ENCODE assay signal across 9 cellular contexts in genomic region chr12:11765421-11765816, GRCh38.
DNase-seq lines count a peak whose midpoint lies in the region; ATAC-seq, FAIRE-seq and TF ChIP-seq lines count a peak whose summit lies in the region.
"Had no signal": no experiment of that assay in that cellular context is flagged by ENCODE, and none has a peak within 500 bp of the region (broad histone marks: within the 10 kb centered on the region; RNA-seq: fewer than 3 reads in every experiment).

No MANE protein-coding gene starts in this region.

- H3K27ac Mint-ChIP-seq in activated naive CD8-positive, alpha-beta T cell: peak overlapping the region; percentile 89

- peak overlapping the region; percentile 81 for H3K4me3 Mint-ChIP-seq in activated naive CD8-positive, alpha-beta T cell

- no peak for TF ChIP-seq CTCF in AG10803 (conservative IDR thresholded peaks at IDR 0.05; ENCODE audit: low read length)

- no peak overlapping the region for H3K4me3 ChIP-seq in AG10803 (ENCODE audit: low read length)

- H3K27me3 Mint-ChIP-seq in activated naive CD8-positive, alpha-beta T cell: no peaks in the 10 kb centered on the region

- ATAC-seq in GM21786 (IDR thresholded peaks at IDR 0.05; ENCODE audit: unreplicated experiment) (peak; percentile 22), HG02885 (IDR thresholded peaks at IDR 0.05; ENCODE audit: poor library complexity, unreplicated experiment) (no peak)

- H3K4me1 Mint-ChIP-seq in activated naive CD8-positive, alpha-beta T cell (ENCODE audit: low read depth): peaks cover 74% of the 10 kb centered on the region

- no peak for FAIRE-seq in frontal cortex (lab: Jason Lieb, UNC)

- DNase-seq in AG10803 (ENCODE audit: low read depth) (peak; percentile 34), myocyte (ENCODE audit: low read depth) (peak; percentile 41), GM19240 (ENCODE audit: insufficient read length, low spot score) (no peak), frontal cortex (ENCODE audit: low spot score in 2 of 2) (no peak), NCI-H510A treated with DMSO at 0.1 percent for 48 hours (lab: John Stamatoyannopoulos, UW) (no peak)
- DNase-seq: posterior cingulate gyrus had no signal

- H3K36me3 Mint-ChIP-seq in activated naive CD8-positive, alpha-beta T cell: peaks cover 10% of the 10 kb centered on the region

- H3K9me3 Mint-ChIP-seq in activated naive CD8-positive, alpha-beta T cell (ENCODE audit: low read depth): no peaks in the 10 kb centered on the region

Comparison
In these comparisons a context has a peak if more than half of its experiments do, and no peak if none do; other contexts are left out.
1. DNase-seq: peak in AG10803 (single experiment) and myocyte (single experiment); none in GM19240 (single experiment), frontal cortex (0 of 2) and NCI-H510A treated with DMSO at 0.1 percent for 48 hours (single experiment).